ENCODE assay signal across 19 cellular contexts in the genomic region with DNA sequence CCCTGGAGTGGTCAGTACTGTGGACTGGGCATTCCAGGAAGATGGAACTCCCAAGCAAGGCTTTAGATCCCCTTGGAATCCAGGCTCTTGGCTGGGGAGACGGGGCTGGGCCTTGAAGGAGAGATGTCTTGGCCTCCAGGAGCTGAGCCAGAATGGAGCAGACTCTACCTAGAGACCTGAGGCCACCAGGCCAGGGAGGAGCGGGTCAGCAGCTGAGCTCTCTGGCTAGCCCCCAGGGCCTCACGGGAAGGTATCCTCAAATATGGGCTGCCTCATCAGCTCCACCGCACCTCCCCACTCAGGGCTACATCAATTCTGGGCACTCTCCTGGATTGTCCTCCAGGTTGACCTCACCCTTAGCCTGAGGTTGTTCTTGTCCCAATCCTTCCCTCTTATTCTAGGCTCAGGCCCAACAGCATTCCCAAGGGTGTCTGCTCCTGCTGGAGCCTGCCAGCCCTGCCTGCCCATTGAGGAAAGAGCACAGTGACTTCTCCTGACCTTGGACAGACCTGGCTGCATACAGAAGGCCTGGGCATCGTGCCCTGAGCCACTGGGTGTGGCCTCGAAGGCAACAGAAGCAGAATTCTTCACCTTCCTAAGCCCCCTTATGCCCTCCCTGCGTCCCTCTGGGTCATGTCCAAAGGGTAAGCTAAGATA. TPM values are rescaled to one million over a fixed set of nuclear protein-coding genes. Genes with fewer than 3 reads are reported as not detected.
DNase-seq lines count a peak whose midpoint lies in the region; ATAC-seq and TF ChIP-seq lines count a peak whose summit lies in the region.
"Had no signal": no experiment of that assay in that cellular context is flagged by ENCODE, and none has a peak within 500 bp of the region (broad histone marks: within the 10 kb centered on the region; RNA-seq: fewer than 3 reads in every experiment).

No MANE protein-coding gene starts in this region.

- H3K27me3 ChIP-seq in body of pancreas = no peaks in the 10 kb centered on the region
- H3K27me3 ChIP-seq in sigmoid colon = no peaks in the 10 kb centered on the region
- H3K27me3 ChIP-seq: SJCRH30 had no signal

- H3K4me1 ChIP-seq in body of pancreas (peaks cover 18% of the 10 kb centered on the region), sigmoid colon (peaks cover 0 to 31% (median 27%) of the 10 kb centered on the region in 4 donors)
- H3K4me1 ChIP-seq: SJCRH30 had no signal

- TF ChIP-seq EP300 in sigmoid colon (IDR thresholded peaks at IDR 0.05) = no peak

- intact Hi-C loops in body of pancreas (cut with DNase I) (no loop called here), left ventricle myocardium superior (cut with micrococcal nuclease) (no loop called here), sigmoid colon (cut with DNase I) (no loop called here)

- no peaks in the 10 kb centered on the region for H3K9me3 ChIP-seq in body of pancreas
- no peaks in the 10 kb centered on the region for H3K9me3 ChIP-seq in sigmoid colon
- H3K9me3 ChIP-seq: SJCRH30 had no signal

- H3K36me3 ChIP-seq in body of pancreas (replicated peaks in 1 of 2; ENCODE audit: insufficient read depth in 1 of 2, low read depth in 2 of 2) (no peaks in the 10 kb centered on the region), sigmoid colon (no peaks in the 10 kb centered on the region)
- H3K36me3 ChIP-seq: SJCRH30 had no signal

- H3K27ac ChIP-seq in body of pancreas = peak overlapping the region in 3 of 4 donors; percentile 5 to 13 (median 7)
- H3K27ac ChIP-seq in sigmoid colon = peak overlapping the region; percentile 30 to 99 (median 62)
- H3K27ac ChIP-seq: SJCRH30 had no signal

- peak; percentile 9 for DNase-seq in D341Med (ENCODE audit: low spot score)
- peak; percentile 63 to 92 (median 84) for DNase-seq in body of pancreas
- peak; percentile 88 for DNase-seq in left ventricle myocardium superior
- DNase-seq in sigmoid colon = peak; percentile 72
- DNase-seq in NCI-H146 treated with DMSO at 0.1 percent for 48 hours (lab: John Stamatoyannopoulos, UW; ENCODE audit: unreplicated experiment) = no peak
- no peak for DNase-seq in LoVo (ENCODE audit: low spot score)
- no peak for DNase-seq in DMS114 treated with DMSO at 0.1 percent for 48 hours (lab: John Stamatoyannopoulos, UW; ENCODE audit: unreplicated experiment)
- DNase-seq: activated CD4-positive, alpha-beta T cell treated with anti-CD3 and anti-CD28 coated beads for 1 hour; activated naive CD4-positive, alpha-beta T cell; dermis blood vessel endothelial cell; Karpas-422; NCI-H187; NCI-H446; SJCRH30 had no signal

- TF ChIP-seq CTCF in body of pancreas (IDR thresholded peaks at IDR 0.05) (peak in 1 of 7 experiments; percentile 15), sigmoid colon (IDR thresholded peaks at IDR 0.05) (no peak)

- TF ChIP-seq POLR2A in body of pancreas (IDR thresholded peaks at IDR 0.05) = no peak
- TF ChIP-seq POLR2A in sigmoid colon (IDR thresholded peaks at IDR 0.05) = no peak

- ATAC-seq in body of pancreas (peak; percentile 72), left ventricle myocardium superior (peak; percentile 80), HG02852 (IDR thresholded peaks at IDR 0.05; ENCODE audit: unreplicated experiment) (no peak)
- ATAC-seq: GM12878; GM23338; left lobe of liver; stimulated activated naive CD8-positive, alpha-beta T cell treated with anti-CD3 and anti-CD28 coated beads, Interleukin-15, amount 100 ng/mL, for 72 hours had no signal

- WGBS in body of pancreas, 2 donors = 31 to 50% methylated on average over 6 to 7 of the region's 7 CpGs
- WGBS in sigmoid colon, 2 donors = 37 to 61% methylated on average over 7 of the region's 7 CpGs

- no peak overlapping the region for H3K4me3 ChIP-seq in body of pancreas
- no peak overlapping the region for H3K4me3 ChIP-seq in sigmoid colon
- H3K4me3 ChIP-seq: GM12878, GM23338, SJCRH30 had no signal

RNA-seq across cellular contexts. Expression of a gene that starts 3.0 kb away (rescaled TPM):
- total RNA-seq in body of pancreas (1 to 10 TPM; 4.2 to 4.3 TPM), left ventricle myocardium superior (3.8 TPM), sigmoid colon (100 to 1,000 TPM in 2 of 4 donors, 10 to 100 TPM in 2; 38.2 to 133 (median 90.1) TPM)
- 10 to 100 TPM in 2 of 3 donors, 1 to 10 TPM in 1; 2.1 to 16.5 (median 11.4) TPM for polyA plus RNA-seq in sigmoid colon

RNA-seq across cellular contexts. Expression of a gene that starts 26.8 kb away (rescaled TPM):
- total RNA-seq in body of pancreas (10 to 100 TPM; 32.3 to 57.9 TPM), left ventricle myocardium superior (78.4 TPM), sigmoid colon (10 to 100 TPM; 23.9 to 35.2 (median 28.9) TPM)
- polyA plus RNA-seq in sigmoid colon = 10 to 100 TPM in 2 of 3 donors, 1 to 10 TPM in 1; 4.2 to 24.8 (median 12.5) TPM

RNA-seq across cellular contexts. Expression of a gene that starts 39.7 kb away (rescaled TPM):
- not detected for total RNA-seq in body of pancreas
- 1.6 TPM for total RNA-seq in left ventricle myocardium superior
- total RNA-seq in sigmoid colon = 1 to 10 TPM in 2 of 4 donors, under 1 TPM in 2; 0.49 to 3.4 (median 0.95) TPM
- 1 to 10 TPM in 1 of 3 donors, under 1 TPM in 2; 0.58 to 1.2 (median 0.69) TPM for polyA plus RNA-seq in sigmoid colon

Comparison
In these comparisons a context has a peak if more than half of its experiments do, and no peak if none do; other contexts are left out.
1. DNase-seq: peak in D341Med (single experiment), body of pancreas (4 of 4), left ventricle myocardium superior (single experiment) and sigmoid colon (single experiment); none in NCI-H146 treated with DMSO at 0.1 percent for 48 hours (single experiment), LoVo (single experiment) and DMS114 treated with DMSO at 0.1 percent for 48 hours (single experiment).